8 cellular contexts compared by ENCODE assay signal in genomic region chr7:102431617-102432298, GRCh38. TPM values are rescaled to one million over a fixed set of nuclear protein-coding genes. Genes with fewer than 3 reads are reported as not detected.
DNase-seq lines count a peak whose midpoint lies in the region; ATAC-seq, FAIRE-seq and TF ChIP-seq lines count a peak whose summit lies in the region.

No MANE protein-coding gene starts in this region.

- H3K36me3 Mint-ChIP-seq in osteocyte (ENCODE audit: unreplicated experiment): peaks cover 4% of the 10 kb centered on the region

- DNase-seq in GM06990 (ENCODE audit: extremely low read depth, insufficient read length) (peak; percentile 71), cerebellar cortex (ENCODE audit: low spot score) (peak; percentile 98), osteocyte (ENCODE audit: extremely low spot score, unreplicated experiment) (no peak), HTR-8/SVneo (ENCODE audit: insufficient read length, low spot score) (no peak), NCI-H226 (no peak)
- peak; percentile 90 for DNase-seq in Jurkat, Clone E6-1 (ENCODE audit: low read depth, low spot score)

- no peaks in the 10 kb centered on the region for H3K9me3 Mint-ChIP-seq in osteocyte (ENCODE audit: unreplicated experiment)

- ATAC-seq in HG02885 (IDR thresholded peaks at IDR 0.05; ENCODE audit: poor library complexity, unreplicated experiment): no peak

- H3K27me3 ChIP-seq in GM06990 (replicated peaks; ENCODE audit: control insufficient read depth, insufficient read depth, low read length): no peaks in the 10 kb centered on the region

- FAIRE-seq in HTR-8/SVneo (lab: Jason Lieb, UNC): no peak

- no peak overlapping the region for H3K4me3 ChIP-seq in GM06990 (replicated peaks; ENCODE audit: low read depth, low read length)
- peak overlapping the region; percentile 74 for H3K4me3 ChIP-seq in Jurkat, Clone E6-1 (ENCODE audit: low read length)

- peak overlapping the region; percentile 96 for H3K27ac ChIP-seq in VCaP

- no peak for TF ChIP-seq CTCF in GM06990 (IDR thresholded peaks at IDR 0.05; ENCODE audit: insufficient read depth, low read length, poor library complexity, severe bottlenecking)
- no peak for TF ChIP-seq CTCF in VCaP (conservative IDR thresholded peaks at IDR 0.05)
- TF ChIP-seq CTCF in osteocyte (IDR thresholded peaks at IDR 0.05): no peak

- peak overlapping the region; percentile 60 for H3K27ac Mint-ChIP-seq in osteocyte (ENCODE audit: unreplicated experiment)

- peaks cover 3% of the 10 kb centered on the region; the same call in 1 of the 2 replicates for H3K36me3 ChIP-seq in GM06990 (ENCODE audit: control insufficient read depth, insufficient read depth, low read length)

- H3K4me1 Mint-ChIP-seq in osteocyte (ENCODE audit: unreplicated experiment): peaks cover 20% of the 10 kb centered on the region

- no peaks in the 10 kb centered on the region for H3K27me3 Mint-ChIP-seq in osteocyte (ENCODE audit: unreplicated experiment)

- H3K4me3 Mint-ChIP-seq in osteocyte (ENCODE audit: unreplicated experiment): peak overlapping the region; percentile 33

RNA-seq across cellular contexts. Expression of gene ORAI2, which starts 1.6 kb away (rescaled TPM):
- 29.4 TPM for polyA plus RNA-seq in Jurkat, Clone E6-1 (2012; ENCODE audit: insufficient read depth, insufficient read length)
- 46.3 and 47.8 TPM in 2 replicates for total RNA-seq in osteocyte

RNA-seq across cellular contexts. Expression of gene ALKBH4, which starts 32.9 kb away (rescaled TPM):
- 16.1 TPM for polyA plus RNA-seq in Jurkat, Clone E6-1 (2012; ENCODE audit: insufficient read depth, insufficient read length)
- total RNA-seq in osteocyte: 11.9 and 13.9 TPM in 2 replicates

RNA-seq across cellular contexts. Expression of gene LRWD1, which starts 33.0 kb away (rescaled TPM):
- 63.3 TPM for polyA plus RNA-seq in Jurkat, Clone E6-1 (2012; ENCODE audit: insufficient read depth, insufficient read length)
- 20.1 and 22.1 TPM in 2 replicates for total RNA-seq in osteocyte

RNA-seq across cellular contexts. Expression of gene PRKRIP1, which starts 35.6 kb away (rescaled TPM):
- polyA plus RNA-seq in Jurkat, Clone E6-1 (2012; ENCODE audit: insufficient read depth, insufficient read length): 44.5 TPM
- total RNA-seq in osteocyte: 30.1 and 32.2 TPM in 2 replicates

RNA-seq across cellular contexts. Expression of gene POLR2J, which starts 47.0 kb away (rescaled TPM):
- polyA plus RNA-seq in Jurkat, Clone E6-1 (2012; ENCODE audit: insufficient read depth, insufficient read length): 77.2 TPM
- 45.2 and 45.4 TPM in 2 replicates for total RNA-seq in osteocyte

Comparison
In these comparisons a context has a peak if more than half of its experiments do, and no peak if none do; other contexts are left out.
1. DNase-seq: peak in GM06990 (single experiment), Jurkat, Clone E6-1 (single experiment) and cerebellar cortex (single experiment); none in osteocyte (single experiment), HTR-8/SVneo (single experiment) and NCI-H226 (single experiment).